ENCODE assay signal across 8 cellular contexts in genomic region chr15:29270169-29270955, GRCh38. TPM values are rescaled to one million over a fixed set of nuclear protein-coding genes. Genes with fewer than 3 reads are reported as not detected.
DNase-seq lines count a peak whose midpoint lies in the region; ATAC-seq and TF ChIP-seq lines count a peak whose summit lies in the region.

No MANE protein-coding gene starts in this region.

- H3K27me3 ChIP-seq in left ventricle myocardium inferior (ENCODE audit: low read depth) = no peaks in the 10 kb centered on the region

- H3K4me3 ChIP-seq in GM12875 (ENCODE audit: low read depth, low read length) = peak overlapping the region; percentile 92
- peak overlapping the region; percentile 78 for H3K4me3 ChIP-seq in Jurkat, Clone E6-1 (ENCODE audit: low read length)
- H3K4me3 ChIP-seq in left ventricle myocardium inferior = peak overlapping the region; percentile 96
- peak overlapping the region; percentile 84 for H3K4me3 ChIP-seq in skeletal muscle cell (ENCODE audit: low read depth, low read length)

- ATAC-seq in GM21576 (IDR thresholded peaks at IDR 0.05; ENCODE audit: unreplicated experiment) = peak; percentile 32
- ATAC-seq in activated T-helper 17 cell treated with anti-CD3 and anti-CD28 coated beads, Interleukin-2, amount 50 U/mL, for 72 hours (replicated peaks) = peak; percentile 36

- H3K27me3 Mint-ChIP-seq in activated T-helper 17 cell treated with anti-CD3 and anti-CD28 coated beads, Interleukin-2, amount 50 U/mL, for 72 hours = no peaks in the 10 kb centered on the region

- peaks cover 45% of the 10 kb centered on the region for H3K4me1 ChIP-seq in left ventricle myocardium inferior

- intact Hi-C loops in left ventricle myocardium inferior (cut with micrococcal nuclease) = no loop called here

- peak overlapping the region; percentile 97 for H3K27ac Mint-ChIP-seq in activated T-helper 17 cell treated with anti-CD3 and anti-CD28 coated beads, Interleukin-2, amount 50 U/mL, for 72 hours

- peak overlapping the region; percentile 95 for H3K27ac ChIP-seq in left ventricle myocardium inferior (replicated peaks)

- TF ChIP-seq CTCF in GM12875 (IDR thresholded peaks at IDR 0.05; ENCODE audit: borderline replicate concordance, insufficient read depth, low read depth, low read length) (no peak), left ventricle myocardium inferior (IDR thresholded peaks at IDR 0.05; ENCODE audit: borderline replicate concordance) (no peak)

- H3K9me3 ChIP-seq in left ventricle myocardium inferior (replicated peaks) = no peaks in the 10 kb centered on the region

- no peaks in the 10 kb centered on the region for H3K36me3 ChIP-seq in left ventricle myocardium inferior

- no peaks in the 10 kb centered on the region for H3K9me3 Mint-ChIP-seq in activated T-helper 17 cell treated with anti-CD3 and anti-CD28 coated beads, Interleukin-2, amount 50 U/mL, for 72 hours

- H3K4me3 Mint-ChIP-seq in activated T-helper 17 cell treated with anti-CD3 and anti-CD28 coated beads, Interleukin-2, amount 50 U/mL, for 72 hours = peak overlapping the region; percentile 95

- H3K36me3 Mint-ChIP-seq in activated T-helper 17 cell treated with anti-CD3 and anti-CD28 coated beads, Interleukin-2, amount 50 U/mL, for 72 hours (ENCODE audit: low read depth) = peaks cover 25% of the 10 kb centered on the region

- no peak for DNase-seq in Jurkat, Clone E6-1 (ENCODE audit: low read depth, low spot score)
- DNase-seq in left ventricle myocardium inferior (no peak), skeletal muscle cell (ENCODE audit: low read depth) (no peak), NCI-H2227 treated with DMSO at 0.1 percent for 48 hours (lab: John Stamatoyannopoulos, UW) (no peak), NCI-H2029 (lab: John Stamatoyannopoulos, UW) (no peak)

- peaks cover 14% of the 10 kb centered on the region for H3K4me1 Mint-ChIP-seq in activated T-helper 17 cell treated with anti-CD3 and anti-CD28 coated beads, Interleukin-2, amount 50 U/mL, for 72 hours

RNA-seq across cellular contexts. Expression of gene NSMCE3, which starts 0.7 kb away (rescaled TPM):
- 9.1 TPM for polyA plus RNA-seq in Jurkat, Clone E6-1 (2012; ENCODE audit: insufficient read depth, insufficient read length)
- 10 to 100 TPM in 1 of 2 donors, 1 to 10 TPM in 1; 7.2 to 12.0 TPM for total RNA-seq in activated T-helper 17 cell treated with anti-CD3 and anti-CD28 coated beads, Interleukin-2, amount 50 U/mL, for 72 hours
- 6.8 TPM for total RNA-seq in left ventricle myocardium inferior
